9 cellular contexts compared by ENCODE assay signal in the genomic region with DNA sequence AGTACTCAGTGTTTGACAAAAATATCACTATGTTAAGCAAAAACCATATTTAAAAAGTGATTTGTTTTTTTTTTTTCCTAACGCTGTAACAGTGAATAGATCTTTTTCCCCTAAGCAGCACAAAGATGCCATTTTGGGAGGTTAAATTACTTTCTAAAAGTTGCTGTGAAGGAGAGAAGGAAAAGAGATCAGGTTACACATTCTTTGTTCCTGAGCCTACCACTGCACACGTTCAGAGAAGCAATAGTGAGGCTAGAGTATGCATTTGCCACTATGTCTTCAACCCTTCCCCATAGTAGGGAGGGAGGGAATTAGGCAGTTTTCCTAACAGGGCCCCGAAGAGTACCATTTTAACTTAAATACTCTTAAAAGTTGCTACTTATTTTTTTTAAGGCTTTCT. TPM values are rescaled to one million over a fixed set of nuclear protein-coding genes. Genes with fewer than 3 reads are reported as not detected.
DNase-seq lines count a peak whose midpoint lies in the region; ATAC-seq, FAIRE-seq and TF ChIP-seq lines count a peak whose summit lies in the region.
"Had no signal": no experiment of that assay in that cellular context is flagged by ENCODE, and none has a peak within 500 bp of the region (broad histone marks: within the 10 kb centered on the region; RNA-seq: fewer than 3 reads in every experiment).

No MANE protein-coding gene starts in this region.

- H3K27me3 ChIP-seq in H7 (ENCODE audit: control insufficient read depth, insufficient read depth, low read length) (no peaks in the 10 kb centered on the region), foreskin keratinocyte (no peaks in the 10 kb centered on the region), sigmoid colon (no peaks in the 10 kb centered on the region)

- H3K27ac ChIP-seq in foreskin keratinocyte (no peak overlapping the region), sigmoid colon (peak overlapping the region; percentile 18 to 78 (median 62))

- no peaks in the 10 kb centered on the region for H3K9me3 ChIP-seq in sigmoid colon

- 55 to 73% methylated on average over 3 of the region's 3 CpGs for WGBS in sigmoid colon, 2 donors

- ATAC-seq in foreskin keratinocyte = peak; percentile 91

- H3K4me1 ChIP-seq in foreskin keratinocyte = peaks cover 22% of the 10 kb centered on the region
- peaks cover 0 to 81% (median 70%) of the 10 kb centered on the region in 4 donors for H3K4me1 ChIP-seq in sigmoid colon

- intact Hi-C loops in sigmoid colon (cut with DNase I) = no loop called here

- TF ChIP-seq POLR2A in sigmoid colon (IDR thresholded peaks at IDR 0.05) = no peak

- TF ChIP-seq CTCF in foreskin keratinocyte (conservative IDR thresholded peaks at IDR 0.05) (no peak), sigmoid colon (IDR thresholded peaks at IDR 0.05) (no peak)

- DNase-seq in H7 (peak; percentile 49), RCC 7860 (ENCODE audit: low spot score) (peak; percentile 24), foreskin keratinocyte (peak; percentile 28 to 63), sigmoid colon (no peak), activated T-cell treated with anti-CD3 and anti-CD28 coated beads for 4 hours (no peak), NCI-H2081 treated with DMSO at 0.1 percent for 48 hours (lab: John Stamatoyannopoulos, UW) (no peak), NCI-H187 (lab: John Stamatoyannopoulos, UW) (no peak)
- no peak for DNase-seq in activated CD4-positive, alpha-beta T cell treated with anti-CD3 and anti-CD28 coated beads for 1 hour
- DNase-seq: activated CD8-positive, alpha-beta memory T cell treated with anti-CD3 and anti-CD28 coated beads for 24 hours had no signal

- H3K36me3 ChIP-seq in H7 (replicated peaks; ENCODE audit: control insufficient read depth, insufficient read depth, low read length) (no peaks in the 10 kb centered on the region), sigmoid colon (peaks cover 0 to 4% (median 0%) of the 10 kb centered on the region in 4 donors)

- H3K4me3 ChIP-seq in H7 (ENCODE audit: insufficient read depth, low read depth, low read length) (no peak overlapping the region), sigmoid colon (no peak overlapping the region)

- no peak for TF ChIP-seq EP300 in sigmoid colon (IDR thresholded peaks at IDR 0.05)

- peak; percentile 80 for FAIRE-seq in RCC 7860 (lab: Jason Lieb, UNC)

RNA-seq across cellular contexts. Expression of a gene that starts 38.9 kb away (rescaled TPM):
- total RNA-seq in H7 (2014; rRNA removed; shearing (Covaris generic)) = 86.5 and 99.3 TPM in 2 replicates
- total RNA-seq in foreskin keratinocyte (26.1 and 26.9 TPM in 2 replicates), sigmoid colon (100 to 1,000 TPM in 3 of 4 donors, 10 to 100 TPM in 1; 84.2 to 145 (median 120) TPM)
- polyA plus RNA-seq in foreskin keratinocyte (3.3 and 4.4 TPM in 2 replicates), sigmoid colon (10 to 100 TPM in 1 of 3 donors, 1 to 10 TPM in 2; 5.5 to 16.1 (median 7.8) TPM)

Comparison
In these comparisons a context has a peak if more than half of its experiments do, and no peak if none do; other contexts are left out.
1. DNase-seq: peak in H7 (single experiment), RCC 7860 (single experiment) and foreskin keratinocyte (2 of 2); none in sigmoid colon (single experiment), activated T-cell treated with anti-CD3 and anti-CD28 coated beads for 4 hours (single experiment), NCI-H2081 treated with DMSO at 0.1 percent for 48 hours (single experiment), activated CD4-positive, alpha-beta T cell treated with anti-CD3 and anti-CD28 coated beads for 1 hour (single experiment) and NCI-H187 (0 of 2).